ENCODE assay signal across 9 cellular contexts in genomic region chr10:114550756-114551290, GRCh38.
A peak's percentile ranks its signal among the peaks of the same experiment; 100 is the strongest.
DNase-seq lines count a peak whose midpoint lies in the region; ATAC-seq and TF ChIP-seq lines count a peak whose summit lies in the region.
"Had no signal": no experiment of that assay in that cellular context is flagged by ENCODE, and none has a peak within 500 bp of the region (broad histone marks: within the 10 kb centered on the region; RNA-seq: fewer than 3 reads in every experiment).

No MANE protein-coding gene starts in this region.

- peak overlapping the region; percentile 38 for H3K4me3 ChIP-seq in choroid plexus epithelial cell (ENCODE audit: low read depth, low read length)
- H3K4me3 ChIP-seq: BLaER1 had no signal

- peak; percentile 17 for DNase-seq in NCI-H1694 treated with DMSO at 0.1 percent for 48 hours (lab: John Stamatoyannopoulos, UW)
- DNase-seq in NCI-H1694 (lab: John Stamatoyannopoulos, UW) = no peak
- DNase-seq in NCI-H446 (lab: John Stamatoyannopoulos, UW) = peak; percentile 30 to 55
- DNase-seq in choroid plexus epithelial cell (ENCODE audit: low read depth) = peak; percentile 59
- DNase-seq in midbrain (lab: John Stamatoyannopoulos, UW) = peak; percentile 29
- DNase-seq in germinal center (ENCODE audit: low spot score) = no peak
- DNase-seq in mesenteric fat pad (ENCODE audit: low spot score) = no peak
- DNase-seq in omental fat pad (ENCODE audit: low spot score) = no peak

- TF ChIP-seq CTCF in choroid plexus epithelial cell (conservative IDR thresholded peaks at IDR 0.05; ENCODE audit: low read depth, low read length) (peak; percentile 33), omental fat pad (IDR thresholded peaks at IDR 0.05) (peak in 1 of 3 donors; percentile 26)

- ATAC-seq in omental fat pad (ENCODE audit: low FRiP score) = no peak

Comparison
In these comparisons a context has a peak if more than half of its experiments do, and no peak if none do; other contexts are left out.
1. DNase-seq: peak in NCI-H1694 treated with DMSO at 0.1 percent for 48 hours (single experiment), NCI-H446 (2 of 2), choroid plexus epithelial cell (single experiment) and midbrain (single experiment); none in NCI-H1694 (single experiment), germinal center (single experiment), mesenteric fat pad (single experiment) and omental fat pad (single experiment).